In the genomic region with DNA sequence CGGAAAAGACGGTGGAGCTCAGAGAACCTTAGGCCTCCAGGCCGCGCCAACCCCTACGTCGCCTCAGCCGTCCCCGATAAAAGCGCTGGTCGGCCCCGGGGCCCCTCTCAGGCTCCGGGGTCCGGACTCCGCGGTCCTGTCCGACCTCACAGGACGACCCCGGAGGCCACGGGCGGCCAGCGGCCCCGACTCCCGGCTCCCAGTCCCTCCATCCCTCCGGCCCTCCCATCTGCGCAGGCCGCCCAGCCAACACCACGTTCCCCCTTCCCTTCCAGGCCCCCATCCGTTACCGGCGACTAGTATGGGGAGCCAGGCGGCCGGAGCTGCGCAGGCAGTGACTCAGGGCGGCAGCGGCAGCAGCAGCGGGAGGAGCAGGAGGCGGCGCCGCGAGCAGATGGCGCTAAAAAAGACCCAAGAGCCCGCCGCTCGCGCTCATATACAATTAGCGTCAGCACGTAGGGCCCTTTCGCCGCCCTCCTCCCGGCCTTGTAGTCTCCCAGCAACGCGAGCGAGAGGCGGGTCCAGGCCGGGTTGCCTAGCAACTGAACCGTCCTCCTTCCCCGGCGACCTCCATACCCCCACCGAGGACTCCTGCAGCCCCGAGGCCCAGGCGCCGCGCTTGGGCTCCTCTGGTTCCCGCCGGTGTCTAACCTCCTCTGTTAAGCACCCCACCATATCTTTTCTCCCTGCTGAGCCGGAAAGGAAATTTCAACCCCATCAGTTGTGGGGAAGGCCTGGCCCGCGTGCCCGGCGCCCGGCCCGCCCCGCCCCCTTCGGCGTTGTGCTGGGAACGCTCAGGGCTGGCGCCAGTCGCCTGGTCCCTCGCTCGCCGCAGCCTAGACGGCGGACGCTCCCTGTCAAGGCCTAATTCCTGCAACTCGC, we compare ENCODE assay signal across 8 cellular contexts. TPM values are rescaled to one million over a fixed set of nuclear protein-coding genes. Genes with fewer than 3 reads are reported as not detected.
DNase-seq lines count a peak whose midpoint lies in the region; ATAC-seq and TF ChIP-seq lines count a peak whose summit lies in the region.

Gene NAP1L1, minus strand, starts transcription at position 409 of the 882 bp plus-strand sequence. CDS start 10,466 bp downstream, outside the sequence.

- H3K9me3 ChIP-seq in BE2C, result no peaks in the 10 kb centered on the region

- peaks cover 8% of the 10 kb centered on the region for H3K4me1 ChIP-seq in BE2C

- DNase-seq in BE2C (peak; percentile 99), GM19240 (ENCODE audit: insufficient read length, low spot score) (peak; percentile 60), NCI-H526 (lab: John Stamatoyannopoulos, UW) (peak; percentile 93 to 98), coronary artery (ENCODE audit: low spot score) (peak; percentile 98), left kidney (ENCODE audit: low read depth, low spot score) (peak; percentile 99)
- DNase-seq in activated CD4-positive, alpha-beta T cell treated with anti-CD3 and anti-CD28 coated beads, Interleukin-2, amount 10 ng/mL, durations not matched to agents 24 days and 14 days, result peak; percentile 99
- DNase-seq in stimulated activated CD4-positive, alpha-beta T cell treated with anti-CD3 and anti-CD28 coated beads, Interleukin-2, amount 100 ng/mL, for 24 hours, result peak; percentile 97

- ATAC-seq in HG03460 (IDR thresholded peaks at IDR 0.05; ENCODE audit: unreplicated experiment), result peak; percentile 90

- TF ChIP-seq CTCF in BE2C (IDR thresholded peaks at IDR 0.05; ENCODE audit: low read depth, low read length), result no peak
- TF ChIP-seq CTCF in coronary artery (IDR thresholded peaks at IDR 0.05), result no peak

- intact Hi-C loops in activated CD4-positive, alpha-beta T cell treated with anti-CD3 and anti-CD28 coated beads, Interleukin-2, amount 10 ng/mL, durations not matched to agents 24 days and 14 days (cut with micrococcal nuclease), result loop anchor here (1.0 to 5.0 kb wide), 12 partner anchors 54 to 1547 kb away; partner anchors contain the start of genes ATXN7L3B, GLIPR1, GLIPR1L2 and KRR1

- no peaks in the 10 kb centered on the region for H3K27me3 ChIP-seq in BE2C

- H3K4me3 Mint-ChIP-seq in activated CD4-positive, alpha-beta T cell treated with anti-CD3 and anti-CD28 coated beads, Interleukin-2, amount 10 ng/mL, durations not matched to agents 24 days and 14 days, result peak within 1 kb of the TSS; percentile 100

- no peaks in the 10 kb centered on the region for H3K27me3 Mint-ChIP-seq in activated CD4-positive, alpha-beta T cell treated with anti-CD3 and anti-CD28 coated beads, Interleukin-2, amount 10 ng/mL, durations not matched to agents 24 days and 14 days

- H3K27ac ChIP-seq in coronary artery, result peak within 1 kb of the TSS; percentile 98 to 100

- H3K36me3 Mint-ChIP-seq in activated CD4-positive, alpha-beta T cell treated with anti-CD3 and anti-CD28 coated beads, Interleukin-2, amount 10 ng/mL, durations not matched to agents 24 days and 14 days (ENCODE audit: low read depth), result peaks cover 35% of the 10 kb centered on the region

- no peaks in the 10 kb centered on the region for H3K9me3 Mint-ChIP-seq in activated CD4-positive, alpha-beta T cell treated with anti-CD3 and anti-CD28 coated beads, Interleukin-2, amount 10 ng/mL, durations not matched to agents 24 days and 14 days

- H3K36me3 ChIP-seq in BE2C, result peaks cover 25% of the 10 kb centered on the region

- H3K27ac Mint-ChIP-seq in activated CD4-positive, alpha-beta T cell treated with anti-CD3 and anti-CD28 coated beads, Interleukin-2, amount 10 ng/mL, durations not matched to agents 24 days and 14 days, result peak within 1 kb of the TSS; percentile 100

- peak within 1 kb of the TSS; percentile 61 for H3K4me3 ChIP-seq in BE2C (ENCODE audit: low read depth, low read length)
- peak within 1 kb of the TSS; percentile 85 for H3K4me3 ChIP-seq in coronary artery

- H3K4me1 Mint-ChIP-seq in activated CD4-positive, alpha-beta T cell treated with anti-CD3 and anti-CD28 coated beads, Interleukin-2, amount 10 ng/mL, durations not matched to agents 24 days and 14 days, result peaks cover 41% of the 10 kb centered on the region

RNA-seq across cellular contexts. Expression of gene NAP1L1, which starts in this region (rescaled TPM):
- polyA plus RNA-seq in BE2C (2012; ENCODE audit: insufficient read depth, insufficient read length, low read depth), result 156 TPM
- total RNA-seq in activated CD4-positive, alpha-beta T cell treated with anti-CD3 and anti-CD28 coated beads, Interleukin-2, amount 10 ng/mL, durations not matched to agents 24 days and 14 days, result 652 and 689 TPM in 2 replicates

Comparison
In these comparisons a context has a peak if more than half of its experiments do, and no peak if none do; other contexts are left out.
1. Peak in every context shown above with its lines: DNase-seq, ATAC-seq, H3K4me3 ChIP-seq and H3K27ac ChIP-seq.